In genomic region chr20:32142991-32143390, GRCh38 we compare ENCODE assay signal across 1 cellular context.
TF ChIP-seq lines count a peak whose summit lies in the region.

No MANE protein-coding gene starts in this region.

TF ChIP-seq in HepG2, 621 proteins besides CTCF, POLR2A, EP300 and RAD21 (continued from another document):
- 0 out of 2 replicates have a peak, but pooled peaks have one; percentile 34 for TF ChIP-seq MXD1 (CRISPR knock-in tag; IDR thresholded peaks at IDR 0.05)
- TF ChIP-seq ZNF138 (CRISPR knock-in tag; IDR thresholded peaks at IDR 0.05; ENCODE audit: low read depth): no peak
- TF ChIP-seq AGO2 (optimal IDR thresholded peaks at IDR 0.05; ENCODE audit: low read depth, low read length): peak; percentile 43
